In the genomic region with DNA sequence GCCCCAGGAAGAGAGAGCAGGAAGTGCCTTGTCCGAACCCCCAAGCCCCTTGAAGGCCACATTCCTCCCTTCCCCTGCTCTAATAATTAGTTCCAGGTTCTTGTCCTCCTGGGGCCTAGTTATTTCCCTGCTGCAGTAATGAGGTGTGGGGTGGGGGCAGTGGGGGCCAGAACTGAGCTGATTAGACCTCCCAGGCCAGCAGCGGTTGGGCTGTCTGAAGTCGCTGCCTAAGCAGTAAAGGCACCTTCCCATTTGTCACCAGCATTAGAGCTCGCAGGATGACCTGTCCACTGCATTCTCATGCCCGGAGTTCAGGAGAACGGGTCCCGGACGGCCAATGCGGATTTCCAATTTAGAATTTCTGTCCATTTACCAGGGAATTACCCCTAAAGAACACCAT, we compare ENCODE assay signal across 1 cellular context.
TF ChIP-seq lines count a peak whose summit lies in the region.

No MANE protein-coding gene starts in this region.

TF ChIP-seq in GM23338, 12 proteins besides CTCF, POLR2A, EP300 and RAD21 (continued from another document):
- no peak for TF ChIP-seq JUNB (IDR thresholded peaks at IDR 0.05; ENCODE audit: unreplicated experiment)
- no peak for TF ChIP-seq ETS1 (IDR thresholded peaks at IDR 0.05)
- TF ChIP-seq POLR2AphosphoS5 (IDR thresholded peaks at IDR 0.05; ENCODE audit: low read depth) = no peak
- TF ChIP-seq CREB1 (CRISPR knock-in tag; IDR thresholded peaks at IDR 0.05; ENCODE audit: low read depth) = no peak
- no peak for TF ChIP-seq ZNF331 (CRISPR knock-in tag; IDR thresholded peaks at IDR 0.05; ENCODE audit: low read depth)
- no peak for TF ChIP-seq EZH2phosphoT487 (IDR thresholded peaks at IDR 0.05; ENCODE audit: unreplicated experiment)
- TF ChIP-seq ZNF114 (CRISPR knock-in tag; IDR thresholded peaks at IDR 0.05) = no peak
- no peak for TF ChIP-seq NANOG (IDR thresholded peaks at IDR 0.05; ENCODE audit: borderline replicate concordance)
- no peak for TF ChIP-seq STAT1 (IDR thresholded peaks at IDR 0.05; ENCODE audit: unreplicated experiment)
- TF ChIP-seq EZH2 (IDR thresholded peaks at IDR 0.05; ENCODE audit: low read depth, unreplicated experiment) = no peak
- TF ChIP-seq, protein P1, sequence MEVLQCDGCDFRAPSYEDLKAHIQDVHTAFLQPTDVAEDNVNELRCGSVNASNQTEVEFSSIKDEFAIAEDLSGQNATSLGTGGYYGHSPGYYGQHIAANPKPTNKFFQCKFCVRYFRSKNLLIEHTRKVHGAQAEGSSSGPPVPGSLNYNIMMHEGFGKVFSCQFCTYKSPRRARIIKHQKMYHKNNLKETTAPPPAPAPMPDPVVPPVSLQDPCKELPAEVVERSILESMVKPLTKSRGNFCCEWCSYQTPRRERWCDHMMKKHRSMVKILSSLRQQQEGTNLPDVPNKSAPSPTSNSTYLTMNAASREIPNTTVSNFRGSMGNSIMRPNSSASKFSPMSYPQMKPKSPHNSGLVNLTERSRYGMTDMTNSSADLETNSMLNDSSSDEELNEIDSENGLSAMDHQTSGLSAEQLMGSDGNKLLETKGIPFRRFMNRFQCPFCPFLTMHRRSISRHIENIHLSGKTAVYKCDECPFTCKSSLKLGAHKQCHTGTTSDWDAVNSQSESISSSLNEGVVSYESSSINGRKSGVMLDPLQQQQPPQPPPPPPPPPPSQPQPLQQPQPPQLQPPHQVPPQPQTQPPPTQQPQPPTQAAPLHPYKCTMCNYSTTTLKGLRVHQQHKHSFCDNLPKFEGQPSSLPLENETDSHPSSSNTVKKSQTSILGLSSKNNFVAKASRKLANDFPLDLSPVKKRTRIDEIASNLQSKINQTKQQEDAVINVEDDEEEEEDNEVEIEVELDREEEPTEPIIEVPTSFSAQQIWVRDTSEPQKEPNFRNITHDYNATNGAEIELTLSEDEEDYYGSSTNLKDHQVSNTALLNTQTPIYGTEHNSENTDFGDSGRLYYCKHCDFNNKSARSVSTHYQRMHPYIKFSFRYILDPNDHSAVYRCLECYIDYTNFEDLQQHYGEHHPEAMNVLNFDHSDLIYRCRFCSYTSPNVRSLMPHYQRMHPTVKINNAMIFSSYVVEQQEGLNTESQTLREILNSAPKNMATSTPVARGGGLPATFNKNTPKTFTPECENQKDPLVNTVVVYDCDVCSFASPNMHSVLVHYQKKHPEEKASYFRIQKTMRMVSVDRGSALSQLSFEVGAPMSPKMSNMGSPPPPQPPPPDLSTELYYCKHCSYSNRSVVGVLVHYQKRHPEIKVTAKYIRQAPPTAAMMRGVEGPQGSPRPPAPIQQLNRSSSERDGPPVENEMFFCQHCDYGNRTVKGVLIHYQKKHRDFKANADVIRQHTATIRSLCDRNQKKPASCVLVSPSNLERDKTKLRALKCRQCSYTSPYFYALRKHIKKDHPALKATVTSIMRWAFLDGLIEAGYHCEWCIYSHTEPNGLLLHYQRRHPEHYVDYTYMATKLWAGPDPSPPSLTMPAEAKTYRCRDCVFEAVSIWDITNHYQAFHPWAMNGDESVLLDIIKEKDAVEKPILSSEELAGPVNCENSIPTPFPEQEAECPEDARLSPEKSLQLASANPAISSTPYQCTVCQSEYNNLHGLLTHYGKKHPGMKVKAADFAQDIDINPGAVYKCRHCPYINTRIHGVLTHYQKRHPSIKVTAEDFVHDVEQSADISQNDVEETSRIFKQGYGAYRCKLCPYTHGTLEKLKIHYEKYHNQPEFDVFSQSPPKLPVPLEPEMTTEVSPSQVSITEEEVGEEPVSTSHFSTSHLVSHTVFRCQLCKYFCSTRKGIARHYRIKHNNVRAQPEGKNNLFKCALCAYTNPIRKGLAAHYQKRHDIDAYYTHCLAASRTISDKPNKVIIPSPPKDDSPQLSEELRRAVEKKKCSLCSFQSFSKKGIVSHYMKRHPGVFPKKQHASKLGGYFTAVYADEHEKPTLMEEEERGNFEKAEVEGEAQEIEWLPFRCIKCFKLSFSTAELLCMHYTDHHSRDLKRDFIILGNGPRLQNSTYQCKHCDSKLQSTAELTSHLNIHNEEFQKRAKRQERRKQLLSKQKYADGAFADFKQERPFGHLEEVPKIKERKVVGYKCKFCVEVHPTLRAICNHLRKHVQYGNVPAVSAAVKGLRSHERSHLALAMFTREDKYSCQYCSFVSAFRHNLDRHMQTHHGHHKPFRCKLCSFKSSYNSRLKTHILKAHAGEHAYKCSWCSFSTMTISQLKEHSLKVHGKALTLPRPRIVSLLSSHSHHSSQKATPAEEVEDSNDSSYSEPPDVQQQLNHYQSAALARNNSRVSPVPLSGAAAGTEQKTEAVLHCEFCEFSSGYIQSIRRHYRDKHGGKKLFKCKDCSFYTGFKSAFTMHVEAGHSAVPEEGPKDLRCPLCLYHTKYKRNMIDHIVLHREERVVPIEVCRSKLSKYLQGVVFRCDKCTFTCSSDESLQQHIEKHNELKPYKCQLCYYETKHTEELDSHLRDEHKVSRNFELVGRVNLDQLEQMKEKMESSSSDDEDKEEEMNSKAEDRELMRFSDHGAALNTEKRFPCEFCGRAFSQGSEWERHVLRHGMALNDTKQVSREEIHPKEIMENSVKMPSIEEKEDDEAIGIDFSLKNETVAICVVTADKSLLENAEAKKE (CRISPR knock-in tag; IDR thresholded peaks at IDR 0.05) = no peak
TF ChIP-seq in GM23338: peak in this region for 0.
